Comparison of ENCODE assay signal across 21 cellular contexts in the genomic region with DNA sequence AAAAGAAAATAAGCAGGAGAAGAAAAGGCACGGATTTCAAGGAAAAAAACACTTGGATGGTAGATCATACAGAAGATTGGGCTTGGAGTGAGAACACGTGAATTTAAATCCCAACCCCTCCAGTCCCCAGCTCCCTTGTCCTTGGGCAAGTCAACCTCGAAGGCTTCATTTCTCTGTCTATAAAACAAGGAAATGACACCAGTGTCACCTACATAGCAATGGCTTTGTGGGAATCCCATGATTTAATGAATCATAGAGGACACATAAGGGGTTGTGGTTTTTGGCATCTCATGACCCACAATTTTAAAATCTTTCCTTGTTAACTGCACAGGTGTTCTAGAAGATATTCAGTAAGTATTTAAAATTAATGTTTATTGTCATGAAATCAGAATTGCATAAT. TPM values are rescaled to one million over a fixed set of nuclear protein-coding genes. Genes with fewer than 3 reads are reported as not detected.
"Had no signal": no experiment of that assay in that cellular context is flagged by ENCODE, and none has a peak within 500 bp of the region (broad histone marks: within the 10 kb centered on the region; RNA-seq: fewer than 3 reads in every experiment).

No MANE protein-coding gene starts in this region.

- H3K27me3 ChIP-seq: heart right ventricle, neural progenitor cell, ovary had no signal

- ATAC-seq: activated CD8-positive, alpha-beta memory T cell treated with anti-CD3 and anti-CD28 coated beads, Interleukin-2, amount 10 ng/mL, durations not matched to agents 7 days and 5 days; left colon had no signal

- H3K4me2 ChIP-seq: neural progenitor cell had no signal

- H3K4me1 Mint-ChIP-seq: activated CD8-positive, alpha-beta memory T cell treated with anti-CD3 and anti-CD28 coated beads, Interleukin-2, amount 10 ng/mL, durations not matched to agents 7 days and 5 days; activated naive CD4-positive, alpha-beta T cell treated with anti-CD3 and anti-CD28 coated beads, Interleukin-2, amount 10 ng/mL, durations not matched to agents 7 days and 5 days had no signal

- H3K4me3 Mint-ChIP-seq: activated CD8-positive, alpha-beta memory T cell treated with anti-CD3 and anti-CD28 coated beads, Interleukin-2, amount 10 ng/mL, durations not matched to agents 7 days and 5 days; activated naive CD4-positive, alpha-beta T cell treated with anti-CD3 and anti-CD28 coated beads, Interleukin-2, amount 10 ng/mL, durations not matched to agents 7 days and 5 days; endodermal cell; neural progenitor cell; stimulated activated memory B cell treated with anti-CD40 and anti-IgM and Interleukin-4, amounts not matched to agents 10 μg/mL and 1 μg/mL and 100 μg/mL, for 72 hours had no signal

- H3K36me3 Mint-ChIP-seq: activated CD8-positive, alpha-beta memory T cell treated with anti-CD3 and anti-CD28 coated beads, Interleukin-2, amount 10 ng/mL, durations not matched to agents 7 days and 5 days; activated naive CD4-positive, alpha-beta T cell treated with anti-CD3 and anti-CD28 coated beads, Interleukin-2, amount 10 ng/mL, durations not matched to agents 7 days and 5 days; neural progenitor cell; stimulated activated memory B cell treated with anti-CD40 and anti-IgM and Interleukin-4, amounts not matched to agents 10 μg/mL and 1 μg/mL and 100 μg/mL, for 72 hours had no signal

- H3K36me3 ChIP-seq: heart right ventricle, neural progenitor cell, ovary had no signal

- H3K9me3 ChIP-seq: heart right ventricle, ovary had no signal

- H2AFZ ChIP-seq: neural progenitor cell had no signal

- H3K4me3 ChIP-seq: dorsolateral prefrontal cortex, heart right ventricle, neural progenitor cell, ovary had no signal

- H3K27ac Mint-ChIP-seq: activated CD8-positive, alpha-beta memory T cell treated with anti-CD3 and anti-CD28 coated beads, Interleukin-2, amount 10 ng/mL, durations not matched to agents 7 days and 5 days; activated naive CD4-positive, alpha-beta T cell treated with anti-CD3 and anti-CD28 coated beads, Interleukin-2, amount 10 ng/mL, durations not matched to agents 7 days and 5 days; activated T-helper 2 cell treated with anti-CD3 and anti-CD28 coated beads, Interferon-gamma antibody, Interleukin-2, Interleukin-4, amounts not matched to agents 10 μg/mL and 5 μg/mL and 100 μg/mL, durations not matched to agents 14 hours and 24 hours and 36 hours; endodermal cell; stimulated activated memory B cell treated with anti-CD40 and anti-IgM and Interleukin-4, amounts not matched to agents 10 μg/mL and 1 μg/mL and 100 μg/mL, for 72 hours had no signal

- H3K9ac ChIP-seq: neural progenitor cell had no signal

- DNase-seq: activated CD4-positive, alpha-beta T cell treated with anti-CD3 and anti-CD28 coated beads, Interleukin-2, amount 50 U/mL, for 48 hours; activated CD4-positive, CD25-positive, alpha-beta regulatory T cell treated with anti-CD3 and anti-CD28 coated beads, Interleukin-2, amount 50 U/mL, for 72 hours; activated CD8-positive, alpha-beta memory T cell treated with anti-CD3 and anti-CD28 coated beads, Interleukin-2, amount 10 ng/mL, durations not matched to agents 7 days and 5 days; activated naive CD4-positive, alpha-beta T cell treated with anti-CD3 and anti-CD28 coated beads, Interleukin-2, amount 10 ng/mL, durations not matched to agents 7 days and 5 days; activated T-cell treated with anti-CD3 and anti-CD28 coated beads, Interleukin-2, amount 50 U/mL, for 1 hour; dorsolateral prefrontal cortex; endodermal cell; heart right ventricle; left colon; ovary; stimulated activated CD4-positive, alpha-beta T cell treated with anti-CD3 and anti-CD28 coated beads, Interleukin-12 subunit alpha, Interleukin-12 subunit beta, amount 100 ng/mL, for 4 hours; stimulated activated CD4-positive, alpha-beta T cell treated with anti-CD3 and anti-CD28 coated beads, Interleukin-2, amount 100 ng/mL, for 24 hours; T-helper 9 cell had no signal

- H3K9me3 Mint-ChIP-seq: activated naive CD4-positive, alpha-beta T cell treated with anti-CD3 and anti-CD28 coated beads, Interleukin-2, amount 10 ng/mL, durations not matched to agents 7 days and 5 days; activated T-helper 2 cell treated with anti-CD3 and anti-CD28 coated beads, Interferon-gamma antibody, Interleukin-2, Interleukin-4, amounts not matched to agents 10 μg/mL and 5 μg/mL and 100 μg/mL, durations not matched to agents 14 hours and 24 hours and 36 hours; endodermal cell; neural progenitor cell; stimulated activated memory B cell treated with anti-CD40 and anti-IgM and Interleukin-4, amounts not matched to agents 10 μg/mL and 1 μg/mL and 100 μg/mL, for 72 hours had no signal

- H3K27ac ChIP-seq: neural progenitor cell, ovary had no signal

- H3K4me1 ChIP-seq: neural progenitor cell had no signal

RNA-seq across cellular contexts. Expression of gene CCL2, which starts 8.2 kb away (rescaled TPM):
- total RNA-seq: activated T-helper 2 cell treated with anti-CD3 and anti-CD28 coated beads, Interferon-gamma antibody, Interleukin-2, Interleukin-4, amounts not matched to agents 10 μg/mL and 5 μg/mL and 100 μg/mL, durations not matched to agents 14 hours and 24 hours and 36 hours had no signal

RNA-seq across cellular contexts. Expression of gene CCL7, which starts 23.1 kb away (rescaled TPM):
- total RNA-seq: activated CD8-positive, alpha-beta memory T cell treated with anti-CD3 and anti-CD28 coated beads, Interleukin-2, amount 10 ng/mL, durations not matched to agents 7 days and 5 days; activated T-helper 2 cell treated with anti-CD3 and anti-CD28 coated beads, Interferon-gamma antibody, Interleukin-2, Interleukin-4, amounts not matched to agents 10 μg/mL and 5 μg/mL and 100 μg/mL, durations not matched to agents 14 hours and 24 hours and 36 hours; chondrocyte; endodermal cell; frontal cortex; left colon; lung microvascular endothelial cell had no signal
- polyA plus RNA-seq: ovary had no signal

RNA-seq across cellular contexts. Expression of gene CCL11, which starts 38.7 kb away (rescaled TPM):
- total RNA-seq: activated CD8-positive, alpha-beta memory T cell treated with anti-CD3 and anti-CD28 coated beads, Interleukin-2, amount 10 ng/mL, durations not matched to agents 7 days and 5 days; activated T-helper 2 cell treated with anti-CD3 and anti-CD28 coated beads, Interferon-gamma antibody, Interleukin-2, Interleukin-4, amounts not matched to agents 10 μg/mL and 5 μg/mL and 100 μg/mL, durations not matched to agents 14 hours and 24 hours and 36 hours; chondrocyte; dorsolateral prefrontal cortex; endodermal cell; epithelial cell of proximal tubule; frontal cortex; lung microvascular endothelial cell; ovary; pulmonary artery endothelial cell had no signal
